ENCODE assay signal across 1 cellular context in the genomic region with DNA sequence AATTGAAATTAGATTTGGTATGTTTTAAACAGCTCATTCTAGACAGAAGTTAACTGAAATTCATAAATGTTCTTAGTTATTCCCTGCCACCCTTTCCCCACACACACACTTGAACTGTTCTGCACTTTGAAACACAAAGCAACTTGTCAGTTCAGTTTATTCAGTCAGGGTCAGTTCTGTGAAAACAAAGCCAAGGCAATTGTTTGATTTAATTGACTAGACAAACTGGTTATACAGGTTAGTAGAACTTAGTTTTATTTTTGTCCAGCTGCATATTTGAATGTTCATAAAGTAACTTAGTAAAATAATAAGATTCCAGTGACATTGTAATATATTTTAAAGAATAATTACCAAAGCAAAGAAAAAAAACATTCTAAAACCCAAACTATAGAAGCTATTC.
A peak's percentile ranks its signal among the peaks of the same experiment; 100 is the strongest.
TF ChIP-seq lines count a peak whose summit lies in the region.

No MANE protein-coding gene starts in this region.

TF ChIP-seq in HepG2, 621 proteins besides CTCF, POLR2A, EP300 and RAD21 (continued from another document):
- 0 out of 2 replicates have a peak, but pooled peaks have one; percentile 14 for TF ChIP-seq MIXL1 (CRISPR knock-in tag; IDR thresholded peaks at IDR 0.05)
